ENCODE assay signal across 8 cellular contexts in the genomic region with DNA sequence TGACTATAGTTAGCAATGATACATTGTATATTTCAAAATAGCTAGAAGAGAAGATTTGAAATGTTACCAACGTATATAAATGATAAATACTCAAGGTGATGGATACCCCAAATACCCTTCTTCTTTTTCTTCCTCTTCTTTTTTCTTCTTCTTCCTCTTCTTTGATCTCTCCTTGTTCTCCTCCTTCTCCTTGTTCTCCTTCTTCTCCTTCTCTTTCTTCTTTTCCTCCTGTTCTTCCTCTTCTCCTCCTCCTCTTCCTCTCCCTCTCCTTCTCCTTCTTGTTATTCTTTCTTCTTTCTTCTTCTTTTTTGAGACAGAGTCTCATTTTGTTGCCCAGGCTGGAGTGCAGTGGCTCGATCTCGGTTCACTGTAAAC. TPM values are rescaled to one million over a fixed set of nuclear protein-coding genes. Genes with fewer than 3 reads are reported as not detected.
DNase-seq lines count a peak whose midpoint lies in the region; ATAC-seq lines count a peak whose summit lies in the region.

No MANE protein-coding gene starts in this region.

- H3K27me3 Mint-ChIP-seq in activated T-helper 1 cell treated with anti-CD3 and anti-CD28 coated beads, Interleukin-12 subunit alpha, Interleukin-12 subunit beta, Interleukin-2, Interleukin-4 antibody, amounts not matched to agents 30 ng/mL and 10 ng/mL and 1 ng/mL, durations not matched to agents 14 hours and 24 hours and 36 hours (ENCODE audit: insufficient read depth) = no peaks in the 10 kb centered on the region

- no peak overlapping the region for H3K27ac ChIP-seq in iPS-18a (ENCODE audit: low read length)
- no peak overlapping the region for H3K27ac ChIP-seq in skeletal muscle tissue (ENCODE audit: low read depth, low read length)

- H3K36me3 ChIP-seq in HAP-1 (replicated peaks) = no peaks in the 10 kb centered on the region
- no peaks in the 10 kb centered on the region for H3K36me3 ChIP-seq in iPS-18a (ENCODE audit: control insufficient read depth, low read depth, low read length)
- no peaks in the 10 kb centered on the region for H3K36me3 ChIP-seq in skeletal muscle tissue (ENCODE audit: control insufficient read depth in 3 of 3, insufficient read depth in 3 of 3, low read length in 3 of 3)

- H3K9ac ChIP-seq in iPS-18a (ENCODE audit: low read length) (no peak overlapping the region), skeletal muscle tissue (ENCODE audit: low read depth in 1 of 3, low read length in 3 of 3) (peak overlapping the region in 1 of 3 donors; percentile 74)

- in situ Hi-C loops in HAP-1 (cut with MboI; ENCODE audit: low sequenced_read_pairs) = no loop called here

- peak overlapping the region; percentile 94 for H3K27ac Mint-ChIP-seq in activated T-helper 1 cell treated with anti-CD3 and anti-CD28 coated beads, Interleukin-12 subunit alpha, Interleukin-12 subunit beta, Interleukin-2, Interleukin-4 antibody, amounts not matched to agents 30 ng/mL and 10 ng/mL and 1 ng/mL, durations not matched to agents 14 hours and 24 hours and 36 hours

- H3K27me3 ChIP-seq in HAP-1 (ENCODE audit: low read depth) = no peaks in the 10 kb centered on the region
- peaks cover 38% of the 10 kb centered on the region for H3K27me3 ChIP-seq in iPS-18a (ENCODE audit: control insufficient read depth, insufficient read depth, low read length)
- no peaks in the 10 kb centered on the region for H3K27me3 ChIP-seq in skeletal muscle tissue (ENCODE audit: control insufficient read depth in 3 of 3, insufficient read depth in 3 of 3, low read length in 3 of 3)

- H3K4me3 ChIP-seq in HAP-1 (peak overlapping the region; percentile 80), iPS-18a (ENCODE audit: low read length) (peak overlapping the region; percentile 89), skeletal muscle tissue (ENCODE audit: low read length in 3 of 3) (peak overlapping the region; percentile 81 to 88 (median 85))

- H3K4me1 ChIP-seq in HAP-1 (peaks cover 5% of the 10 kb centered on the region; the same call in 1 of the 2 replicates), iPS-18a (ENCODE audit: control insufficient read depth, low read depth, low read length) (no peaks in the 10 kb centered on the region), skeletal muscle tissue (ENCODE audit: control insufficient read depth in 3 of 3, insufficient read depth in 3 of 3, low read length in 3 of 3) (peaks cover 3 to 11% (median 5%) of the 10 kb centered on the region in 3 donors)

- intact Hi-C loops in activated T-helper 1 cell treated with anti-CD3 and anti-CD28 coated beads, Interleukin-12 subunit alpha, Interleukin-12 subunit beta, Interleukin-2, Interleukin-4 antibody, amounts not matched to agents 30 ng/mL and 10 ng/mL and 1 ng/mL, durations not matched to agents 14 hours and 24 hours and 36 hours (cut with micrococcal nuclease) = loop anchor here (1.0 to 5.0 kb wide), 9 partner anchors 34 to 700 kb away; a partner anchor contains a TSS

- peaks cover 49% of the 10 kb centered on the region for H3K4me1 Mint-ChIP-seq in activated T-helper 1 cell treated with anti-CD3 and anti-CD28 coated beads, Interleukin-12 subunit alpha, Interleukin-12 subunit beta, Interleukin-2, Interleukin-4 antibody, amounts not matched to agents 30 ng/mL and 10 ng/mL and 1 ng/mL, durations not matched to agents 14 hours and 24 hours and 36 hours (ENCODE audit: low read depth)

- H3K9me3 Mint-ChIP-seq in activated T-helper 1 cell treated with anti-CD3 and anti-CD28 coated beads, Interleukin-12 subunit alpha, Interleukin-12 subunit beta, Interleukin-2, Interleukin-4 antibody, amounts not matched to agents 30 ng/mL and 10 ng/mL and 1 ng/mL, durations not matched to agents 14 hours and 24 hours and 36 hours = peaks cover 17% of the 10 kb centered on the region

- H3K4me3 Mint-ChIP-seq in activated T-helper 1 cell treated with anti-CD3 and anti-CD28 coated beads, Interleukin-12 subunit alpha, Interleukin-12 subunit beta, Interleukin-2, Interleukin-4 antibody, amounts not matched to agents 30 ng/mL and 10 ng/mL and 1 ng/mL, durations not matched to agents 14 hours and 24 hours and 36 hours = peak overlapping the region; percentile 92

- peaks cover 11% of the 10 kb centered on the region for H3K36me3 Mint-ChIP-seq in activated T-helper 1 cell treated with anti-CD3 and anti-CD28 coated beads, Interleukin-12 subunit alpha, Interleukin-12 subunit beta, Interleukin-2, Interleukin-4 antibody, amounts not matched to agents 30 ng/mL and 10 ng/mL and 1 ng/mL, durations not matched to agents 14 hours and 24 hours and 36 hours (ENCODE audit: low read depth)

- DNase-seq in HAP-1 (ENCODE audit: low spot score in 2 of 2) = no peak
- DNase-seq in activated T-helper 1 cell treated with anti-CD3 and anti-CD28 coated beads, Interleukin-12 subunit alpha, Interleukin-12 subunit beta, Interleukin-2, Interleukin-4 antibody, amounts not matched to agents 30 ng/mL and 10 ng/mL and 1 ng/mL, durations not matched to agents 14 hours and 24 hours and 36 hours (ENCODE audit: low spot score) = no peak
- no peak for DNase-seq in LoVo (ENCODE audit: low spot score)
- no peak for DNase-seq in NCI-H748 (lab: John Stamatoyannopoulos, UW; ENCODE audit: unreplicated experiment)

- ATAC-seq in GM18873 (IDR thresholded peaks at IDR 0.05; ENCODE audit: low FRiP score, unreplicated experiment) (no peak), GM21529 (IDR thresholded peaks at IDR 0.05; ENCODE audit: unreplicated experiment) (no peak)

- H3K9me3 ChIP-seq in HAP-1 (peaks cover 2% of the 10 kb centered on the region; the same call in 1 of the 2 replicates), iPS-18a (ENCODE audit: control insufficient read depth, low read depth, low read length) (no peaks in the 10 kb centered on the region), skeletal muscle tissue (ENCODE audit: control insufficient read depth in 3 of 3, low read length in 3 of 3) (no peaks in the 10 kb centered on the region)

RNA-seq across cellular contexts. Expression of a gene that starts 0.6 kb away (rescaled TPM):
- 4.5 and 4.6 TPM in 2 replicates for total RNA-seq in activated T-helper 1 cell treated with anti-CD3 and anti-CD28 coated beads, Interleukin-12 subunit alpha, Interleukin-12 subunit beta, Interleukin-2, Interleukin-4 antibody, amounts not matched to agents 30 ng/mL and 10 ng/mL and 1 ng/mL, durations not matched to agents 14 hours and 24 hours and 36 hours
- total RNA-seq in skeletal muscle tissue = 3.7 TPM
